In genomic region chr17:79803421-79803996, GRCh38 we compare ENCODE assay signal across 10 cellular contexts. TPM values are rescaled to one million over a fixed set of nuclear protein-coding genes. Genes with fewer than 3 reads are reported as not detected.
DNase-seq lines count a peak whose midpoint lies in the region; ATAC-seq, FAIRE-seq and TF ChIP-seq lines count a peak whose summit lies in the region.
"Had no signal": no experiment of that assay in that cellular context is flagged by ENCODE, and none has a peak within 500 bp of the region (broad histone marks: within the 10 kb centered on the region; RNA-seq: fewer than 3 reads in every experiment).

No MANE protein-coding gene starts in this region.

- POLR2A ChIA-PET in HepG2 (lab: Yijun Ruan, JAX) = interaction anchor here (1.0 to 1.6 kb wide), 6 partner anchors 9 to 189 kb away, joined by 3 to 10 read pairs (median 4); partner anchors contain the start of gene CBX4

- peaks cover 100% of the 10 kb centered on the region for H3K27me3 Mint-ChIP-seq in endodermal cell (ENCODE audit: insufficient read depth)

- no peaks in the 10 kb centered on the region for H3K79me2 ChIP-seq in HepG2 (ENCODE audit: insufficient read depth, low read length)

- no peak for FAIRE-seq in HepG2 (lab: Jason Lieb, UNC)

- no peaks in the 10 kb centered on the region for H3K9me3 ChIP-seq in HepG2 (ENCODE audit: low read length)
- no peaks in the 10 kb centered on the region for H3K9me3 ChIP-seq in right lobe of liver
- peaks cover 5% of the 10 kb centered on the region; the same call in 1 of the 2 replicates for H3K9me3 ChIP-seq in NT2/D1 (ENCODE audit: insufficient read depth, low read length)
- H3K9me3 ChIP-seq in endodermal cell (ENCODE audit: control insufficient read depth, low read length) = no peaks in the 10 kb centered on the region
- peaks cover 5% of the 10 kb centered on the region for H3K9me3 ChIP-seq in thymus (ENCODE audit: control insufficient read depth)
- H3K9me3 ChIP-seq: SJCRH30 had no signal

- BruUV-seq in HepG2 (replicated peaks; lab: Mats Ljungman, UMichigan) = no TSS peak

- H3K4me3 Mint-ChIP-seq in endodermal cell = no peak overlapping the region

- peaks cover 5% of the 10 kb centered on the region for H3K9me3 Mint-ChIP-seq in endodermal cell

- TF ChIP-seq EP300 in HepG2 (IDR thresholded peaks at IDR 0.05; ENCODE audit: low read depth in 2 of 2, low read length in 2 of 2) = no peak
- no peak for TF ChIP-seq EP300 in HepG2 (CRISPR knock-in tag; IDR thresholded peaks at IDR 0.05; ENCODE audit: borderline replicate concordance)

- peak overlapping the region; percentile 53; the same call in 1 of the 2 replicates for H3K4me2 ChIP-seq in HepG2 (ENCODE audit: low read depth, low read length)

- H3K36me3 Mint-ChIP-seq in endodermal cell (ENCODE audit: low read depth) = no peaks in the 10 kb centered on the region

- intact Hi-C loops in HepG2 (cut with micrococcal nuclease; ENCODE audit: unreplicated experiment) = no loop called here
- intact Hi-C loops in right lobe of liver (cut with DNase I) = loop anchor here in 1 of 2 donors (5.0 to 10.0 kb wide), 2 partner anchors 39 to 181 kb away; no protein-coding TSS in a partner anchor

- WGBS in HepG2 (ENCODE audit: low lambda C conversion rate) = 26% methylated on average over 26 of the region's 31 CpGs
- 13% methylated on average over 13 of the region's 31 CpGs for WGBS in right lobe of liver (ENCODE audit: insufficient coverage, low coverage, low lambda C conversion rate, missing lambda C conversion rate)
- WGBS in endodermal cell (ENCODE audit: insufficient coverage in 1 of 2, insufficient read length in 1 of 2), 2 experiments = 9 to 10% methylated on average over 27 to 31 of the region's 31 CpGs
- 8% methylated on average over 31 of the region's 31 CpGs for WGBS in thymus

- H3K4me1 Mint-ChIP-seq in endodermal cell = peaks cover 14% of the 10 kb centered on the region

- peaks cover 66% of the 10 kb centered on the region for H3K4me1 ChIP-seq in HepG2 (ENCODE audit: insufficient read depth, low read length)
- peaks cover 0 to 20% (median 0%) of the 10 kb centered on the region in 4 donors for H3K4me1 ChIP-seq in right lobe of liver
- peaks cover 31% of the 10 kb centered on the region for H3K4me1 ChIP-seq in NT2/D1 (ENCODE audit: insufficient read depth, insufficient read length)
- H3K4me1 ChIP-seq in endodermal cell (ENCODE audit: control insufficient read depth, insufficient read depth, low read length) = peaks cover 7% of the 10 kb centered on the region
- H3K4me1 ChIP-seq in thymus (ENCODE audit: control insufficient read depth, insufficient read depth, low read length) = peaks cover 35% of the 10 kb centered on the region

- TF ChIP-seq RAD21 in HepG2 (CRISPR knock-in tag; IDR thresholded peaks at IDR 0.05) = no peak

- TF ChIP-seq POLR2A in HepG2 (IDR thresholded peaks at IDR 0.05; ENCODE audit: insufficient read depth in 1 of 2, low read depth in 2 of 2, low read length in 2 of 2) (no peak), right lobe of liver (IDR thresholded peaks at IDR 0.05) (no peak)

- CTCF ChIA-PET in HepG2 (lab: Yijun Ruan, JAX; ENCODE audit: low intra/inter-chr PET ratio, low total read pairs) = no interaction called here

- no peak overlapping the region for H3K9ac ChIP-seq in HepG2 (ENCODE audit: insufficient read depth, low read depth, low read length)
- peak overlapping the region; percentile 18 for H3K9ac ChIP-seq in NT2/D1 (ENCODE audit: insufficient read length, low read depth)
- no peak overlapping the region for H3K9ac ChIP-seq in endodermal cell (ENCODE audit: extremely low read depth, low read length, poor library complexity, severe bottlenecking)

- TF ChIP-seq CTCF in HepG2 (CRISPR knock-in tag; IDR thresholded peaks at IDR 0.05) = no peak
- no peak for TF ChIP-seq CTCF in right lobe of liver (IDR thresholded peaks at IDR 0.05)
- no peak for TF ChIP-seq CTCF in endodermal cell (conservative IDR thresholded peaks at IDR 0.05)

- H2AFZ ChIP-seq in HepG2 (ENCODE audit: low read length) = no peak overlapping the region

- DNase-seq in HepG2 (ENCODE audit: low spot score) (no peak), right lobe of liver (no peak), NT2/D1 (ENCODE audit: low read depth, low spot score) (no peak), endodermal cell (peak; percentile 63), NCI-H748 (lab: John Stamatoyannopoulos, UW; ENCODE audit: unreplicated experiment) (no peak), NCI-H1105 treated with DMSO at 0.1 percent for 48 hours (lab: John Stamatoyannopoulos, UW) (no peak)
- DNase-seq: hippocampal formation, SJCRH30 had no signal

- no peaks in the 10 kb centered on the region for H3K36me3 ChIP-seq in HepG2 (replicated peaks in 1 of 2; ENCODE audit: control insufficient read depth in 1 of 2, insufficient read depth in 2 of 2, low read length in 2 of 2)
- H3K36me3 ChIP-seq in right lobe of liver = no peaks in the 10 kb centered on the region
- H3K36me3 ChIP-seq in NT2/D1 (ENCODE audit: insufficient read depth, insufficient read length, low read length) = no peaks in the 10 kb centered on the region
- no peaks in the 10 kb centered on the region for H3K36me3 ChIP-seq in endodermal cell (ENCODE audit: control insufficient read depth, insufficient read depth, low read length)
- H3K36me3 ChIP-seq in thymus (ENCODE audit: control insufficient read depth, insufficient read depth) = no peaks in the 10 kb centered on the region
- H3K36me3 ChIP-seq: SJCRH30 had no signal

- H3K27me3 ChIP-seq in HepG2 (ENCODE audit: control insufficient read depth in 1 of 2, insufficient read depth in 2 of 2, low read length in 2 of 2) (peaks cover 59 to 100% of the 10 kb centered on the region in 2 experiments), right lobe of liver (peaks cover 27 to 91% of the 10 kb centered on the region in 2 donors), NT2/D1 (ENCODE audit: insufficient read depth, insufficient read length) (peaks cover 100% of the 10 kb centered on the region), endodermal cell (ENCODE audit: control insufficient read depth, insufficient read depth, low read length, poor library complexity, severe bottlenecking) (peaks cover 100% of the 10 kb centered on the region), thymus (ENCODE audit: control insufficient read depth, insufficient read depth) (peaks cover 99% of the 10 kb centered on the region)

- no peaks in the 10 kb centered on the region for H4K20me1 ChIP-seq in HepG2 (ENCODE audit: insufficient read depth, low read length)

- H3K27ac ChIP-seq in HepG2 (ENCODE audit: extremely low read length, insufficient read depth, low read length) = no peak overlapping the region
- no peak overlapping the region for H3K27ac ChIP-seq in right lobe of liver
- H3K27ac ChIP-seq in endodermal cell (ENCODE audit: low read depth, low read length) = no peak overlapping the region
- H3K27ac ChIP-seq in thymus (ENCODE audit: low read depth) = no peak overlapping the region
- H3K27ac ChIP-seq: SJCRH30 had no signal

- H3K27ac Mint-ChIP-seq in endodermal cell = no peak overlapping the region

- peak overlapping the region in 1 of 3 experiments; percentile 54; a peak in 1 of 6 replicates for H3K4me3 ChIP-seq in HepG2 (replicated peaks in 1 of 3; ENCODE audit: insufficient read depth in 1 of 3, low read depth in 2 of 3, low read length in 3 of 3)
- no peak overlapping the region for H3K4me3 ChIP-seq in right lobe of liver
- no peak overlapping the region for H3K4me3 ChIP-seq in NT2/D1 (ENCODE audit: insufficient read length, low read depth)
- no peak overlapping the region for H3K4me3 ChIP-seq in endodermal cell (ENCODE audit: low read length)
- H3K4me3 ChIP-seq in thymus (ENCODE audit: low read length) = peak overlapping the region; percentile 46

- in situ Hi-C loops in HepG2 (cut with HindIII; ENCODE audit: extremely low pct_ligation_motif_present, low pct_unique_long_range_greater_than_20kb) = no loop called here

- ATAC-seq in HepG2 (no peak), right lobe of liver (no peak), GM21360 (IDR thresholded peaks at IDR 0.05; ENCODE audit: unreplicated experiment) (no peak)

RNA-seq across cellular contexts. Expression of gene CBX8, which starts 6.6 kb away (rescaled TPM):
- 12.0 and 12.6 TPM in 2 replicates for total RNA-seq in HepG2 (2016; rRNA removed; fragmentation: Illumina TruSeq; extraction: Trizol)
- total RNA-seq in HepG2 (2016; cell fraction: cytosol; rRNA removed; fragmentation: Illumina TruSeq; extraction: Trizol; ENCODE audit: low read depth) = 1.3 and 2.4 TPM in 2 replicates
- 12.8 and 13.5 TPM in 2 replicates for total RNA-seq in HepG2 (2016; cell fraction: insoluble cytoplasmic fraction; rRNA removed; fragmentation: Illumina TruSeq; extraction: Trizol)
- total RNA-seq in HepG2 (2016; cell fraction: membrane; rRNA removed; fragmentation: Illumina TruSeq; extraction: Trizol) = 4.8 and 5.6 TPM in 2 replicates
- total RNA-seq in HepG2 (2016; cell fraction: nucleus; rRNA removed; fragmentation: Illumina TruSeq; extraction: Trizol) = 5.7 and 8.6 TPM in 2 replicates
- polyA plus RNA-seq in HepG2 (2011; rRNA removed) = 0.34 and 0.76 TPM in 2 replicates
- 0.72 and 0.99 TPM in 2 replicates for polyA plus RNA-seq in HepG2 (2011; cell fraction: cytosol; rRNA removed)
- polyA plus RNA-seq in HepG2 (2011; cell fraction: nucleus; rRNA removed) = 3.4 and 5.0 TPM in 2 replicates
- polyA plus RNA-seq in HepG2 (2012) = 7.4 and 7.7 TPM in 2 replicates
- 0.54 and 0.80 TPM in 2 replicates for polyA plus RNA-seq in HepG2 (2016; cell fraction: cytosol; fragmentation: Illumina TruSeq; extraction: Trizol; ENCODE audit: low read depth)
- 10.9 and 11.0 TPM in 2 replicates for polyA plus RNA-seq in HepG2 (2016; cell fraction: insoluble cytoplasmic fraction; fragmentation: Illumina TruSeq; extraction: Trizol; ENCODE audit: low read depth)
- polyA plus RNA-seq in HepG2 (2016; cell fraction: membrane; fragmentation: Illumina TruSeq; extraction: Trizol; ENCODE audit: low read depth) = 1.4 TPM in 2 replicates
- polyA plus RNA-seq in HepG2 (2016; cell fraction: nucleus; fragmentation: Illumina TruSeq; extraction: Trizol; ENCODE audit: insufficient read depth, low read depth) = 15.7 and 18.7 TPM in 2 replicates
- 1.2 and 1.6 TPM in 2 replicates for polyA minus RNA-seq in HepG2 (2011; rRNA and poly(A)+ RNA removed; ENCODE audit: low replicate concordance)
- 1.8 and 1.9 TPM in 2 replicates for polyA minus RNA-seq in HepG2 (2011; cell fraction: cytosol; rRNA and poly(A)+ RNA removed)
- polyA minus RNA-seq in HepG2 (2011; cell fraction: nucleus; rRNA and poly(A)+ RNA removed) = 0.77 and 0.87 TPM in 2 replicates
- total RNA-seq in right lobe of liver = 1 to 10 TPM; 1.2 to 4.7 (median 2.0) TPM
- 1 to 10 TPM; 5.4 to 5.6 TPM for total RNA-seq in endodermal cell
- polyA plus RNA-seq in endodermal cell (2013, experiment 1 of 2) = 11.0 TPM
- 8.7 TPM for polyA plus RNA-seq in endodermal cell (2013, experiment 2 of 2)
- polyA plus RNA-seq in thymus = 12.8 TPM

RNA-seq across cellular contexts. Expression of gene CBX2, which starts 25.6 kb away (rescaled TPM):
- total RNA-seq in HepG2 (2016; rRNA removed; fragmentation: Illumina TruSeq; extraction: Trizol) (13.0 and 14.5 TPM in 2 replicates), right lobe of liver (1 to 10 TPM in 3 of 6 experiments, under 1 TPM in 3; 0.33 to 3.5 (median 1.1) TPM), endodermal cell (10 to 100 TPM; 75.0 to 78.6 TPM)
- total RNA-seq in HepG2 (2016; cell fraction: cytosol; rRNA removed; fragmentation: Illumina TruSeq; extraction: Trizol; ENCODE audit: low read depth) = 6.8 and 7.5 TPM in 2 replicates
- 11.8 and 15.7 TPM in 2 replicates for total RNA-seq in HepG2 (2016; cell fraction: insoluble cytoplasmic fraction; rRNA removed; fragmentation: Illumina TruSeq; extraction: Trizol)
- total RNA-seq in HepG2 (2016; cell fraction: membrane; rRNA removed; fragmentation: Illumina TruSeq; extraction: Trizol) = 9.1 and 10.9 TPM in 2 replicates
- total RNA-seq in HepG2 (2016; cell fraction: nucleus; rRNA removed; fragmentation: Illumina TruSeq; extraction: Trizol) = 11.8 and 14.3 TPM in 2 replicates
- polyA plus RNA-seq in HepG2 (2011; rRNA removed) (31.1 and 40.2 TPM in 2 replicates), thymus (4.4 TPM)
- polyA plus RNA-seq in HepG2 (2011; cell fraction: cytosol; rRNA removed) = 25.9 and 34.2 TPM in 2 replicates
- polyA plus RNA-seq in HepG2 (2011; cell fraction: nucleus; rRNA removed) = 90.7 and 95.7 TPM in 2 replicates
- 41.2 and 46.2 TPM in 2 replicates for polyA plus RNA-seq in HepG2 (2012)
- polyA plus RNA-seq in HepG2 (2016; cell fraction: cytosol; fragmentation: Illumina TruSeq; extraction: Trizol; ENCODE audit: low read depth) = 4.2 and 5.6 TPM in 2 replicates
- polyA plus RNA-seq in HepG2 (2016; cell fraction: insoluble cytoplasmic fraction; fragmentation: Illumina TruSeq; extraction: Trizol; ENCODE audit: low read depth) = 9.1 and 12.0 TPM in 2 replicates
- 3.9 and 6.0 TPM in 2 replicates for polyA plus RNA-seq in HepG2 (2016; cell fraction: membrane; fragmentation: Illumina TruSeq; extraction: Trizol; ENCODE audit: low read depth)
- 18.6 and 21.1 TPM in 2 replicates for polyA plus RNA-seq in HepG2 (2016; cell fraction: nucleus; fragmentation: Illumina TruSeq; extraction: Trizol; ENCODE audit: insufficient read depth, low read depth)
- polyA minus RNA-seq in HepG2 (2011; rRNA and poly(A)+ RNA removed; ENCODE audit: low replicate concordance) = 42.9 and 69.2 TPM in 2 replicates
- 31.2 and 31.6 TPM in 2 replicates for polyA minus RNA-seq in HepG2 (2011; cell fraction: cytosol; rRNA and poly(A)+ RNA removed)
- polyA minus RNA-seq in HepG2 (2011; cell fraction: nucleus; rRNA and poly(A)+ RNA removed) = 17.8 and 22.4 TPM in 2 replicates
- 74.2 TPM for polyA plus RNA-seq in endodermal cell (2013, experiment 1 of 2)
- polyA plus RNA-seq in endodermal cell (2013, experiment 2 of 2) = 70.5 TPM

RNA-seq across cellular contexts. Expression of gene CBX4, which starts 35.7 kb away (rescaled TPM):
- 17.1 and 25.8 TPM in 2 replicates for total RNA-seq in HepG2 (2016; rRNA removed; fragmentation: Illumina TruSeq; extraction: Trizol)
- 4.7 and 4.8 TPM in 2 replicates for total RNA-seq in HepG2 (2016; cell fraction: cytosol; rRNA removed; fragmentation: Illumina TruSeq; extraction: Trizol; ENCODE audit: low read depth)
- 17.7 and 25.2 TPM in 2 replicates for total RNA-seq in HepG2 (2016; cell fraction: insoluble cytoplasmic fraction; rRNA removed; fragmentation: Illumina TruSeq; extraction: Trizol)
- 13.9 and 15.1 TPM in 2 replicates for total RNA-seq in HepG2 (2016; cell fraction: membrane; rRNA removed; fragmentation: Illumina TruSeq; extraction: Trizol)
- 18.5 and 22.8 TPM in 2 replicates for total RNA-seq in HepG2 (2016; cell fraction: nucleus; rRNA removed; fragmentation: Illumina TruSeq; extraction: Trizol)
- polyA plus RNA-seq in HepG2 (2011; rRNA removed) = 50.8 and 61.1 TPM in 2 replicates
- polyA plus RNA-seq in HepG2 (2011; cell fraction: cytosol; rRNA removed) = 31.1 and 45.6 TPM in 2 replicates
- polyA plus RNA-seq in HepG2 (2011; cell fraction: nucleus; rRNA removed) = 117 and 122 TPM in 2 replicates
- polyA plus RNA-seq in HepG2 (2012) = 27.9 and 32.4 TPM in 2 replicates
- 3.7 and 4.2 TPM in 2 replicates for polyA plus RNA-seq in HepG2 (2016; cell fraction: cytosol; fragmentation: Illumina TruSeq; extraction: Trizol; ENCODE audit: low read depth)
- 29.4 and 33.0 TPM in 2 replicates for polyA plus RNA-seq in HepG2 (2016; cell fraction: insoluble cytoplasmic fraction; fragmentation: Illumina TruSeq; extraction: Trizol; ENCODE audit: low read depth)
- 11.7 and 12.5 TPM in 2 replicates for polyA plus RNA-seq in HepG2 (2016; cell fraction: membrane; fragmentation: Illumina TruSeq; extraction: Trizol; ENCODE audit: low read depth)
- 60.4 and 60.8 TPM in 2 replicates for polyA plus RNA-seq in HepG2 (2016; cell fraction: nucleus; fragmentation: Illumina TruSeq; extraction: Trizol; ENCODE audit: insufficient read depth, low read depth)
- 17.1 and 51.0 TPM in 2 replicates for polyA minus RNA-seq in HepG2 (2011; rRNA and poly(A)+ RNA removed; ENCODE audit: low replicate concordance)
- 33.1 and 38.6 TPM in 2 replicates for polyA minus RNA-seq in HepG2 (2011; cell fraction: cytosol; rRNA and poly(A)+ RNA removed)
- polyA minus RNA-seq in HepG2 (2011; cell fraction: nucleus; rRNA and poly(A)+ RNA removed) = 17.8 and 25.2 TPM in 2 replicates
- 10 to 100 TPM in 5 of 6 experiments, 1 to 10 TPM in 1; 8.9 to 21.9 (median 15.1) TPM for total RNA-seq in right lobe of liver
- total RNA-seq in endodermal cell = 1 to 10 TPM; 4.2 to 4.9 TPM
- 14.4 TPM for polyA plus RNA-seq in endodermal cell (2013, experiment 1 of 2)
- 9.6 TPM for polyA plus RNA-seq in endodermal cell (2013, experiment 2 of 2)
- 32.1 TPM for polyA plus RNA-seq in thymus
